1 cellular context compared by ENCODE assay signal in the genomic region with DNA sequence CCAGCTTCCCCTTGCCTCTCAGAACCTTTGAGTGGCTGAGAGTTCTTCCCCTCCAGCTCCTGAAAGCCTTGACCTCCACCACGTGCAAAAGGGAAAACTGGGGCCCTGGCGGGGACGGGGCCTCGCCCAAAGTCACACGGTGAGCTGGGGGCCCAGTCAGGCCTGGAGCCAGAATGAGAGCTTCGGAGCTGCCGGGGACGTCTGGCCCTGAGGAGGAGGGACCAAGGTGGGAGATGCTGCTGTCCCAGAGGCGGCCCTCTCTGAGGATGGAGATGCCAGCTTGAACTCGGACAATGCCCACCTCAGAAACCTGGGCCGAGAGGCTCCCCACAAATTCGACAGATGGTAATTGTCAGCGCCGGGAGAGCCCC.
TF ChIP-seq lines count a peak whose summit lies in the region.

No MANE protein-coding gene starts in this region.

TF ChIP-seq in WTC11, 78 proteins besides CTCF, POLR2A, EP300 and RAD21 (continued from another document):
- TF ChIP-seq, protein P1, sequence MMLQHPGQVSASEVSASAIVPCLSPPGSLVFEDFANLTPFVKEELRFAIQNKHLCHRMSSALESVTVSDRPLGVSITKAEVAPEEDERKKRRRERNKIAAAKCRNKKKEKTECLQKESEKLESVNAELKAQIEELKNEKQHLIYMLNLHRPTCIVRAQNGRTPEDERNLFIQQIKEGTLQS (CRISPR knock-in tag; conservative IDR thresholded peaks at IDR 0.05) = no peak
- TF ChIP-seq, protein P2, sequence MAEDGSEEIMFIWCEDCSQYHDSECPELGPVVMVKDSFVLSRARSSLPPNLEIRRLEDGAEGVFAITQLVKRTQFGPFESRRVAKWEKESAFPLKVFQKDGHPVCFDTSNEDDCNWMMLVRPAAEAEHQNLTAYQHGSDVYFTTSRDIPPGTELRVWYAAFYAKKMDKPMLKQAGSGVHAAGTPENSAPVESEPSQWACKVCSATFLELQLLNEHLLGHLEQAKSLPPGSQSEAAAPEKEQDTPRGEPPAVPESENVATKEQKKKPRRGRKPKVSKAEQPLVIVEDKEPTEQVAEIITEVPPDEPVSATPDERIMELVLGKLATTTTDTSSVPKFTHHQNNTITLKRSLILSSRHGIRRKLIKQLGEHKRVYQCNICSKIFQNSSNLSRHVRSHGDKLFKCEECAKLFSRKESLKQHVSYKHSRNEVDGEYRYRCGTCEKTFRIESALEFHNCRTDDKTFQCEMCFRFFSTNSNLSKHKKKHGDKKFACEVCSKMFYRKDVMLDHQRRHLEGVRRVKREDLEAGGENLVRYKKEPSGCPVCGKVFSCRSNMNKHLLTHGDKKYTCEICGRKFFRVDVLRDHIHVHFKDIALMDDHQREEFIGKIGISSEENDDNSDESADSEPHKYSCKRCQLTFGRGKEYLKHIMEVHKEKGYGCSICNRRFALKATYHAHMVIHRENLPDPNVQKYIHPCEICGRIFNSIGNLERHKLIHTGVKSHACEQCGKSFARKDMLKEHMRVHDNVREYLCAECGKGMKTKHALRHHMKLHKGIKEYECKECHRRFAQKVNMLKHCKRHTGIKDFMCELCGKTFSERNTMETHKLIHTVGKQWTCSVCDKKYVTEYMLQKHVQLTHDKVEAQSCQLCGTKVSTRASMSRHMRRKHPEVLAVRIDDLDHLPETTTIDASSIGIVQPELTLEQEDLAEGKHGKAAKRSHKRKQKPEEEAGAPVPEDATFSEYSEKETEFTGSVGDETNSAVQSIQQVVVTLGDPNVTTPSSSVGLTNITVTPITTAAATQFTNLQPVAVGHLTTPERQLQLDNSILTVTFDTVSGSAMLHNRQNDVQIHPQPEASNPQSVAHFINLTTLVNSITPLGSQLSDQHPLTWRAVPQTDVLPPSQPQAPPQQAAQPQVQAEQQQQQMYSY (CRISPR knock-in tag; IDR thresholded peaks at IDR 0.05) = no peak
- TF ChIP-seq NFATC4 (CRISPR knock-in tag; IDR thresholded peaks at IDR 0.05) (no peak), ZNF416 (CRISPR knock-in tag; IDR thresholded peaks at IDR 0.05) (no peak), ESRRA (CRISPR knock-in tag; IDR thresholded peaks at IDR 0.05; ENCODE audit: borderline replicate concordance) (no peak), ZBTB21 (CRISPR knock-in tag; IDR thresholded peaks at IDR 0.05; ENCODE audit: borderline replicate concordance) (no peak), ETV6 (CRISPR knock-in tag; IDR thresholded peaks at IDR 0.05) (no peak), TCF7 (CRISPR knock-in tag; IDR thresholded peaks at IDR 0.05; ENCODE audit: low read depth) (no peak), OVOL2 (CRISPR knock-in tag; IDR thresholded peaks at IDR 0.05; ENCODE audit: borderline replicate concordance) (no peak), ZNF423 (CRISPR knock-in tag; IDR thresholded peaks at IDR 0.05) (no peak), ZMAT4 (CRISPR knock-in tag; IDR thresholded peaks at IDR 0.05) (no peak)
- TF ChIP-seq, protein P3, sequence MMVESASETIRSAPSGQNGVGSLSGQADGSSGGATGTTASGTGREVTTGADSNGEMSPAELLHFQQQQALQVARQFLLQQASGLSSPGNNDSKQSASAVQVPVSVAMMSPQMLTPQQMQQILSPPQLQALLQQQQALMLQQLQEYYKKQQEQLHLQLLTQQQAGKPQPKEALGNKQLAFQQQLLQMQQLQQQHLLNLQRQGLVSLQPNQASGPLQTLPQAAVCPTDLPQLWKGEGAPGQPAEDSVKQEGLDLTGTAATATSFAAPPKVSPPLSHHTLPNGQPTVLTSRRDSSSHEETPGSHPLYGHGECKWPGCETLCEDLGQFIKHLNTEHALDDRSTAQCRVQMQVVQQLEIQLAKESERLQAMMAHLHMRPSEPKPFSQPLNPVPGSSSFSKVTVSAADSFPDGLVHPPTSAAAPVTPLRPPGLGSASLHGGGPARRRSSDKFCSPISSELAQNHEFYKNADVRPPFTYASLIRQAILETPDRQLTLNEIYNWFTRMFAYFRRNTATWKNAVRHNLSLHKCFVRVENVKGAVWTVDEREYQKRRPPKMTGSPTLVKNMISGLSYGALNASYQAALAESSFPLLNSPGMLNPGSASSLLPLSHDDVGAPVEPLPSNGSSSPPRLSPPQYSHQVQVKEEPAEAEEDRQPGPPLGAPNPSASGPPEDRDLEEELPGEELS (CRISPR knock-in tag; IDR thresholded peaks at IDR 0.05) = no peak
TF ChIP-seq in WTC11: peak in this region for 0.
